Comparison of ENCODE assay signal across 14 cellular contexts in the genomic region with DNA sequence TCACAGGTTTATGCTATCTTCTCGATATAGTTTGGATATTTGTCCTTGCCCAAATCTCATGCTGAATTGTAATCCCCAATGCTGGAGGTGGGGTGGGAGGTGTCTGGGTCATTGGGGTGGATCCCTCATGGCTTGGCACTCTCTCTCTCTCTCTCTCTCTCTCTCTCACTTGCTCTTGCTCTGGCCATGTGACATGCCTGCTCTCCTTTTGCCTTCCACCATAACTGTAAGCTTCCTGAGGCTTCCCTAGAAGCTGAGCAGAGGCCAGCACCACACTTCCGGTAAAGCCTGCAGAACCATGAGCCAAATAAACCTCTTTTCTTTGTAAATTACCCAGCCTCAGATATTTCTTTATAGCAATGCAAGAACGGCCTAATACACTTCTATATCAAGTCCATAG. TPM values are rescaled to one million over a fixed set of nuclear protein-coding genes. Genes with fewer than 3 reads are reported as not detected.
DNase-seq lines count a peak whose midpoint lies in the region; ATAC-seq and TF ChIP-seq lines count a peak whose summit lies in the region.
"Had no signal": no experiment of that assay in that cellular context is flagged by ENCODE, and none has a peak within 500 bp of the region (broad histone marks: within the 10 kb centered on the region; RNA-seq: fewer than 3 reads in every experiment).

No MANE protein-coding gene starts in this region.

- POLR2A ChIA-PET in HEK293 (lab: Yijun Ruan, JAX), result no interaction called here

- H3K36me3 ChIP-seq in ACC112 (ENCODE audit: insufficient read depth, low read length) (no peaks in the 10 kb centered on the region), HEK293 (ENCODE audit: control insufficient read depth in 2 of 2, insufficient read depth in 1 of 2, low read length in 2 of 2) (no peaks in the 10 kb centered on the region), mesenchymal stem cell (ENCODE audit: control insufficient read depth in 1 of 2, insufficient read depth in 2 of 2, low read depth in 1 of 2, low read length in 2 of 2) (no peaks in the 10 kb centered on the region)

- H2AFZ ChIP-seq in ACC112 (ENCODE audit: low read length, unreplicated experiment) (peak overlapping the region; percentile 94), mesenchymal stem cell (ENCODE audit: low read depth, low read length) (no peak overlapping the region)

- no peak overlapping the region for H3K4ac ChIP-seq in mesenchymal stem cell (ENCODE audit: low read depth in 1 of 2, low read length in 2 of 2)

- peak overlapping the region; percentile 91 for H3K9ac ChIP-seq in mesenchymal stem cell (ENCODE audit: low read length)

- no peak overlapping the region for H4K8ac ChIP-seq in mesenchymal stem cell (ENCODE audit: low read length)

- no peaks in the 10 kb centered on the region for H3K27me3 Mint-ChIP-seq in brain
- H3K27me3 Mint-ChIP-seq in activated T-cell treated with anti-CD3 and anti-CD28 coated beads, Interleukin-2, amount 50 U/mL, for 24 hours, result no peaks in the 10 kb centered on the region
- H3K27me3 Mint-ChIP-seq in stimulated activated naive CD8-positive, alpha-beta T cell treated with anti-CD3 and anti-CD28 coated beads, Interleukin-15, amount 100 ng/mL, for 72 hours, result no peaks in the 10 kb centered on the region
- H3K27me3 Mint-ChIP-seq: CD8-positive, alpha-beta memory T cell had no signal

- H2BK120ac ChIP-seq in mesenchymal stem cell (ENCODE audit: low read depth, low read length), result no peak overlapping the region

- CTCF ChIA-PET in HEK293 (lab: Yijun Ruan, JAX), result no interaction called here

- no peaks in the 10 kb centered on the region for H3K79me1 ChIP-seq in mesenchymal stem cell (replicated peaks; ENCODE audit: low read length, poor library complexity, severe bottlenecking)

- H2AK5ac ChIP-seq in mesenchymal stem cell (ENCODE audit: low read length, severe bottlenecking), result no peak overlapping the region

- peak overlapping the region in 3 of 5 experiments; percentile 63 to 86 (median 66) for H3K27ac Mint-ChIP-seq in brain
- no peak overlapping the region for H3K27ac Mint-ChIP-seq in activated T-cell treated with anti-CD3 and anti-CD28 coated beads, Interleukin-2, amount 50 U/mL, for 24 hours
- H3K27ac Mint-ChIP-seq in stimulated activated naive CD8-positive, alpha-beta T cell treated with anti-CD3 and anti-CD28 coated beads, Interleukin-15, amount 100 ng/mL, for 72 hours, result peak overlapping the region in 1 of 2 donors; percentile 51
- H3K27ac Mint-ChIP-seq: CD8-positive, alpha-beta memory T cell had no signal

- H3K4me1 Mint-ChIP-seq in brain, result peaks cover 43% of the 10 kb centered on the region
- H3K4me1 Mint-ChIP-seq in activated T-cell treated with anti-CD3 and anti-CD28 coated beads, Interleukin-2, amount 50 U/mL, for 24 hours (ENCODE audit: low read depth), result peaks cover 20% of the 10 kb centered on the region
- peaks cover 19% of the 10 kb centered on the region for H3K4me1 Mint-ChIP-seq in stimulated activated naive CD8-positive, alpha-beta T cell treated with anti-CD3 and anti-CD28 coated beads, Interleukin-15, amount 100 ng/mL, for 72 hours

- no peak overlapping the region for H2BK15ac ChIP-seq in mesenchymal stem cell (ENCODE audit: low read depth, poor library complexity, severe bottlenecking)

- no peak overlapping the region for H3K23ac ChIP-seq in mesenchymal stem cell (ENCODE audit: low read length in 2 of 2)

- H4K91ac ChIP-seq in mesenchymal stem cell (ENCODE audit: low read length), result no peak overlapping the region

- H3K27ac ChIP-seq in ACC112 (ENCODE audit: low read depth, low read length), result no peak overlapping the region
- no peak overlapping the region for H3K27ac ChIP-seq in HEK293 (ENCODE audit: extremely low read depth, low read depth, low read length)
- no peak overlapping the region for H3K27ac ChIP-seq in mesenchymal stem cell (ENCODE audit: low read length, poor library complexity, severe bottlenecking)

- no peaks in the 10 kb centered on the region for H3K79me2 ChIP-seq in ACC112 (ENCODE audit: control insufficient read depth, insufficient read depth, low read length, unreplicated experiment)

- no peak overlapping the region for H3K4me2 ChIP-seq in mesenchymal stem cell (ENCODE audit: low read length, poor library complexity, severe bottlenecking)

- no peaks in the 10 kb centered on the region for H3K36me3 Mint-ChIP-seq in brain
- H3K36me3 Mint-ChIP-seq in activated T-cell treated with anti-CD3 and anti-CD28 coated beads, Interleukin-2, amount 50 U/mL, for 24 hours (ENCODE audit: low read depth), result no peaks in the 10 kb centered on the region

- peak overlapping the region; percentile 70 for H3K4me3 ChIP-seq in ACC112 (ENCODE audit: low read depth, low read length)
- no peak overlapping the region for H3K4me3 ChIP-seq in HEK293 (ENCODE audit: low read depth, low read length)
- no peak overlapping the region for H3K4me3 ChIP-seq in mesenchymal stem cell (ENCODE audit: insufficient read depth in 1 of 2, low read depth in 1 of 2, low read length in 2 of 2)

- H2BK5ac ChIP-seq in mesenchymal stem cell (ENCODE audit: low read depth, low read length, poor library complexity, severe bottlenecking), result no peak overlapping the region

- H3K9me3 ChIP-seq in HEK293 (ENCODE audit: control insufficient read depth, insufficient read depth, low read depth, low read length), result no peaks in the 10 kb centered on the region
- H3K9me3 ChIP-seq in mesenchymal stem cell (ENCODE audit: control insufficient read depth, low read length), result no peaks in the 10 kb centered on the region
- H3K9me3 ChIP-seq: Caco-2 had no signal

- H3K27me3 ChIP-seq in ACC112 (ENCODE audit: insufficient read depth, low read length) (no peaks in the 10 kb centered on the region), mesenchymal stem cell (ENCODE audit: control insufficient read depth in 1 of 2, insufficient read depth in 1 of 2, low read length in 2 of 2) (no peaks in the 10 kb centered on the region)

- H3K18ac ChIP-seq in mesenchymal stem cell (ENCODE audit: low read depth in 1 of 2, low read length in 2 of 2), result no peak overlapping the region

- H3K14ac ChIP-seq in mesenchymal stem cell (ENCODE audit: low read length in 2 of 2), result no peak overlapping the region

- peaks cover 8% of the 10 kb centered on the region for H3K4me1 ChIP-seq in ACC112 (ENCODE audit: control insufficient read depth, insufficient read depth, low read length, unreplicated experiment)
- peaks cover 5% of the 10 kb centered on the region; the same call in 1 of the 2 replicates for H3K4me1 ChIP-seq in HEK293 (ENCODE audit: control insufficient read depth, insufficient read depth, low read length)
- peaks cover 10% of the 10 kb centered on the region for H3K4me1 ChIP-seq in mesenchymal stem cell (ENCODE audit: control insufficient read depth, insufficient read depth, low read depth, low read length)

- H2BK12ac ChIP-seq in mesenchymal stem cell (ENCODE audit: low read length in 2 of 2), result no peak overlapping the region

- 94% methylated on average over 1 of the region's 3 CpGs for WGBS in mesenchymal stem cell

- H3K4me3 Mint-ChIP-seq in brain, result peak overlapping the region in 1 of 5 experiments; percentile 47
- H3K4me3 Mint-ChIP-seq in activated T-cell treated with anti-CD3 and anti-CD28 coated beads, Interleukin-2, amount 50 U/mL, for 24 hours, result no peak overlapping the region
- no peak overlapping the region for H3K4me3 Mint-ChIP-seq in stimulated activated naive CD8-positive, alpha-beta T cell treated with anti-CD3 and anti-CD28 coated beads, Interleukin-15, amount 100 ng/mL, for 72 hours
- H3K4me3 Mint-ChIP-seq: CD14-positive monocyte; CD8-positive, alpha-beta memory T cell had no signal

- TF ChIP-seq CTCF in HEK293 (tag by site-specific recombination; IDR thresholded peaks at IDR 0.05) (no peak), brain (conservative IDR thresholded peaks at IDR 0.05) (no peak)

- DNase-seq in mesenchymal stem cell, result no peak
- no peak for DNase-seq in activated T-cell treated with anti-CD3 and anti-CD28 coated beads, Interleukin-2, amount 50 U/mL, for 24 hours
- no peak for DNase-seq in NCI-H187 (lab: John Stamatoyannopoulos, UW)
- DNase-seq in GM19240 (ENCODE audit: insufficient read length, low spot score), result no peak
- no peak for DNase-seq in stimulated activated naive CD8-positive, alpha-beta T cell treated with anti-CD3 and anti-CD28 coated beads, Interleukin-15, amount 100 ng/mL, for 72 hours
- DNase-seq: Caco-2; CD8-positive, alpha-beta memory T cell; DMS53; GF-D8; H7 had no signal

- peaks cover 3 to 10% (median 5%) of the 10 kb centered on the region in 5 experiments for H3K9me3 Mint-ChIP-seq in brain
- peaks cover 3% of the 10 kb centered on the region for H3K9me3 Mint-ChIP-seq in activated T-cell treated with anti-CD3 and anti-CD28 coated beads, Interleukin-2, amount 50 U/mL, for 24 hours
- H3K9me3 Mint-ChIP-seq in stimulated activated naive CD8-positive, alpha-beta T cell treated with anti-CD3 and anti-CD28 coated beads, Interleukin-15, amount 100 ng/mL, for 72 hours, result peaks cover 0 to 4% of the 10 kb centered on the region in 2 donors
- H3K9me3 Mint-ChIP-seq: CD8-positive, alpha-beta memory T cell had no signal

- ATAC-seq in stimulated activated naive CD8-positive, alpha-beta T cell treated with anti-CD3 and anti-CD28 coated beads, Interleukin-15, amount 100 ng/mL, for 72 hours, result no peak

TF ChIP-seq in HEK293, 187 proteins besides CTCF, POLR2A, EP300 and RAD21 (continues in another document):
- peak; percentile 55; the same call in 1 of the 2 replicates for TF ChIP-seq ZNF596 (tag by site-specific recombination; IDR thresholded peaks at IDR 0.05)

RNA-seq across cellular contexts. Expression of a gene that starts 41.3 kb away (rescaled TPM):
- 3.6 TPM for polyA plus RNA-seq in brain (ENCODE audit: insufficient read depth, low read depth, low replicate concordance)
- 4.2 TPM for polyA plus RNA-seq in mesenchymal stem cell (2013, experiment 1 of 2)
- 4.1 TPM for polyA plus RNA-seq in mesenchymal stem cell (2013, experiment 2 of 2)
